17 cellular contexts compared by ENCODE assay signal in the genomic region with DNA sequence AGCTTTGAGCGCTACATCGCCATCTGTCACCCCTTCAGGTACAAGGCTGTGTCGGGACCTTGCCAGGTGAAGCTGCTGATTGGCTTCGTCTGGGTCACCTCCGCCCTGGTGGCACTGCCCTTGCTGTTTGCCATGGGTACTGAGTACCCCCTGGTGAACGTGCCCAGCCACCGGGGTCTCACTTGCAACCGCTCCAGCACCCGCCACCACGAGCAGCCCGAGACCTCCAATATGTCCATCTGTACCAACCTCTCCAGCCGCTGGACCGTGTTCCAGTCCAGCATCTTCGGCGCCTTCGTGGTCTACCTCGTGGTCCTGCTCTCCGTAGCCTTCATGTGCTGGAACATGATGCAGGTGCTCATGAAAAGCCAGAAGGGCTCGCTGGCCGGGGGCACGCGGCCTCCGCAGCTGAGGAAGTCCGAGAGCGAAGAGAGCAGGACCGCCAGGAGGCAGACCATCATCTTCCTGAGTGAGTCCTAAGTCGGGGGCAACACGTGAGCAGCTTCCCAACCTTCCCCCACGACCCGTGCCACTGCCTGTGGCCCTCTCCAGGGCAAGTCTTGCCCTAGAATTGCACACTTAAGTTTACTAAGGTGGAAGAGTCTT. TPM values are rescaled to one million over a fixed set of nuclear protein-coding genes. Genes with fewer than 3 reads are reported as not detected.
A peak's percentile ranks its signal among the peaks of the same experiment; 100 is the strongest.
DNase-seq lines count a peak whose midpoint lies in the region; ATAC-seq and TF ChIP-seq lines count a peak whose summit lies in the region.
"Had no signal": no experiment of that assay in that cellular context is flagged by ENCODE, and none has a peak within 500 bp of the region (broad histone marks: within the 10 kb centered on the region; RNA-seq: fewer than 3 reads in every experiment).

No MANE protein-coding gene starts in this region.

- H3K27me3 ChIP-seq in RWPE2 (ENCODE audit: insufficient read depth, poor library complexity, severe bottlenecking): no peaks in the 10 kb centered on the region
- H3K27me3 ChIP-seq in endodermal cell (ENCODE audit: control insufficient read depth, insufficient read depth, low read length, poor library complexity, severe bottlenecking): no peaks in the 10 kb centered on the region
- no peaks in the 10 kb centered on the region for H3K27me3 ChIP-seq in upper lobe of left lung
- no peaks in the 10 kb centered on the region for H3K27me3 ChIP-seq in MG63
- H3K27me3 ChIP-seq: vagina had no signal

- TF ChIP-seq CTCF in RWPE2 (IDR thresholded peaks at IDR 0.05; ENCODE audit: poor library complexity, severe bottlenecking) (no peak), endodermal cell (conservative IDR thresholded peaks at IDR 0.05) (no peak), nephron progenitor cell (IDR thresholded peaks at IDR 0.05) (no peak), upper lobe of left lung (IDR thresholded peaks at IDR 0.05) (no peak)

- peak overlapping the region; percentile 64 for H3K4me3 Mint-ChIP-seq in endodermal cell
- peak overlapping the region; percentile 54 for H3K4me3 Mint-ChIP-seq in nephron progenitor cell

- H3K4me1 ChIP-seq in RWPE2 (ENCODE audit: insufficient read depth, poor library complexity, severe bottlenecking) (peaks cover 35% of the 10 kb centered on the region), endodermal cell (ENCODE audit: control insufficient read depth, insufficient read depth, low read length) (peaks cover 15% of the 10 kb centered on the region), upper lobe of left lung (peaks cover 3 to 27% (median 16%) of the 10 kb centered on the region in 4 donors)

- no peak for ATAC-seq in RWPE2 (ENCODE audit: low read depth)
- no peak for ATAC-seq in upper lobe of left lung (ENCODE audit: low FRiP score in 2 of 2)
- ATAC-seq in HG03108 (IDR thresholded peaks at IDR 0.05; ENCODE audit: unreplicated experiment): no peak

- H3K27ac Mint-ChIP-seq in endodermal cell: no peak overlapping the region
- H3K27ac Mint-ChIP-seq in nephron progenitor cell: no peak overlapping the region

- H3K9ac ChIP-seq in endodermal cell (ENCODE audit: extremely low read depth, low read length, poor library complexity, severe bottlenecking): no peak overlapping the region

- H3K9me3 Mint-ChIP-seq in endodermal cell: no peaks in the 10 kb centered on the region
- no peaks in the 10 kb centered on the region for H3K9me3 Mint-ChIP-seq in nephron progenitor cell

- no peaks in the 10 kb centered on the region for H3K36me3 Mint-ChIP-seq in endodermal cell (ENCODE audit: low read depth)
- no peaks in the 10 kb centered on the region for H3K36me3 Mint-ChIP-seq in nephron progenitor cell (ENCODE audit: low read depth)

- TF ChIP-seq EP300 in upper lobe of left lung (IDR thresholded peaks at IDR 0.05): no peak

- DNase-seq in RWPE2 (ENCODE audit: low spot score) (peak; percentile 56), endodermal cell (peak; percentile 49), nephron progenitor cell (no peak), upper lobe of left lung (peak in 1 of 2 donors; percentile 64), MG63 (no peak), NCI-H2227 (lab: John Stamatoyannopoulos, UW; ENCODE audit: unreplicated experiment) (no peak)
- DNase-seq: activated CD4-positive, alpha-beta T cell treated with anti-CD3 and anti-CD28 coated beads for 48 hours; activated CD8-positive, alpha-beta memory T cell treated with anti-CD3 and anti-CD28 coated beads, Interleukin-2, amount 50 U/mL, for 48 hours; activated effector memory CD4-positive, alpha-beta T cell treated with anti-CD3 and anti-CD28 coated beads, Interleukin-2, amount 50 U/mL, for 16 hours; amygdala; GDM1; Karpas-422; NCI-H2171; stimulated activated CD4-positive, alpha-beta T cell treated with anti-CD3 and anti-CD28 coated beads, Interleukin-1b, Interleukin-23, amount 100 ng/mL, for 48 hours had no signal

- peaks cover 6% of the 10 kb centered on the region for H3K27me3 Mint-ChIP-seq in endodermal cell (ENCODE audit: insufficient read depth)
- H3K27me3 Mint-ChIP-seq in nephron progenitor cell (ENCODE audit: low read depth, poor library complexity): peaks cover 74% of the 10 kb centered on the region

- no peak for TF ChIP-seq POLR2A in upper lobe of left lung (IDR thresholded peaks at IDR 0.05)

- H3K36me3 ChIP-seq in RWPE2 (ENCODE audit: low read depth) (no peaks in the 10 kb centered on the region), endodermal cell (ENCODE audit: control insufficient read depth, insufficient read depth, low read length) (no peaks in the 10 kb centered on the region), upper lobe of left lung (no peaks in the 10 kb centered on the region), MG63 (no peaks in the 10 kb centered on the region; the same call in 1 of the 2 replicates)
- H3K36me3 ChIP-seq: vagina had no signal

- H3K27ac ChIP-seq in RWPE2 (ENCODE audit: poor library complexity, severe bottlenecking) (peak overlapping the region; percentile 89), endodermal cell (ENCODE audit: low read depth, low read length) (no peak overlapping the region), upper lobe of left lung (peak overlapping the region in 2 of 4 donors; percentile 86 to 89)

- H3K9me3 ChIP-seq in RWPE2 (ENCODE audit: severe bottlenecking) (no peaks in the 10 kb centered on the region), endodermal cell (ENCODE audit: control insufficient read depth, low read length) (no peaks in the 10 kb centered on the region), upper lobe of left lung (no peaks in the 10 kb centered on the region), MG63 (no peaks in the 10 kb centered on the region)
- H3K9me3 ChIP-seq: vagina had no signal

- WGBS in endodermal cell (ENCODE audit: insufficient coverage in 1 of 2, insufficient read length in 1 of 2), 2 experiments: 96% methylated on average over 28 to 30 of the region's 30 CpGs
- WGBS in upper lobe of left lung, 2 donors: 94 to 95% methylated on average over 30 of the region's 30 CpGs

- H3K4me1 Mint-ChIP-seq in endodermal cell: peaks cover 68% of the 10 kb centered on the region
- peaks cover 19% of the 10 kb centered on the region for H3K4me1 Mint-ChIP-seq in nephron progenitor cell

- no peak overlapping the region for H3K4me3 ChIP-seq in RWPE2 (ENCODE audit: severe bottlenecking)
- peak overlapping the region; percentile 84 for H3K4me3 ChIP-seq in endodermal cell (ENCODE audit: low read length)
- H3K4me3 ChIP-seq in upper lobe of left lung: peak overlapping the region in 3 of 4 donors; percentile 46 to 60 (median 56)
- no peak overlapping the region for H3K4me3 ChIP-seq in MG63

RNA-seq across cellular contexts. Expression of a gene that starts 0.9 kb away (rescaled TPM):
- total RNA-seq in endodermal cell: 10 to 100 TPM in 1 of 2 donors, 1 to 10 TPM in 1; 9.4 to 14.6 TPM
- polyA plus RNA-seq in endodermal cell (2013, experiment 1 of 2): 2.6 TPM
- polyA plus RNA-seq in endodermal cell (2013, experiment 2 of 2): 2.8 TPM
- total RNA-seq in upper lobe of left lung: 10 to 100 TPM; 10.1 to 45.9 (median 24.0) TPM
- 0.95 and 3.1 TPM in 2 replicates for total RNA-seq in MG63 (2014; rRNA removed; shearing (Covaris generic); ENCODE audit: low replicate concordance)
- total RNA-seq: right cardiac atrium, vagina had no signal
- polyA plus RNA-seq: right cardiac atrium had no signal

Comparison
In these comparisons a context has a peak if more than half of its experiments do, and no peak if none do; other contexts are left out.
1. DNase-seq: peak in RWPE2 (single experiment) and endodermal cell (single experiment); none in nephron progenitor cell (single experiment), MG63 (single experiment) and NCI-H2227 (single experiment).
2. H3K4me3 ChIP-seq: peak in endodermal cell (single experiment) and upper lobe of left lung (3 of 4); none in RWPE2 (single experiment) and MG63 (single experiment).